Comparison of ENCODE assay signal across 8 cellular contexts in the genomic region with DNA sequence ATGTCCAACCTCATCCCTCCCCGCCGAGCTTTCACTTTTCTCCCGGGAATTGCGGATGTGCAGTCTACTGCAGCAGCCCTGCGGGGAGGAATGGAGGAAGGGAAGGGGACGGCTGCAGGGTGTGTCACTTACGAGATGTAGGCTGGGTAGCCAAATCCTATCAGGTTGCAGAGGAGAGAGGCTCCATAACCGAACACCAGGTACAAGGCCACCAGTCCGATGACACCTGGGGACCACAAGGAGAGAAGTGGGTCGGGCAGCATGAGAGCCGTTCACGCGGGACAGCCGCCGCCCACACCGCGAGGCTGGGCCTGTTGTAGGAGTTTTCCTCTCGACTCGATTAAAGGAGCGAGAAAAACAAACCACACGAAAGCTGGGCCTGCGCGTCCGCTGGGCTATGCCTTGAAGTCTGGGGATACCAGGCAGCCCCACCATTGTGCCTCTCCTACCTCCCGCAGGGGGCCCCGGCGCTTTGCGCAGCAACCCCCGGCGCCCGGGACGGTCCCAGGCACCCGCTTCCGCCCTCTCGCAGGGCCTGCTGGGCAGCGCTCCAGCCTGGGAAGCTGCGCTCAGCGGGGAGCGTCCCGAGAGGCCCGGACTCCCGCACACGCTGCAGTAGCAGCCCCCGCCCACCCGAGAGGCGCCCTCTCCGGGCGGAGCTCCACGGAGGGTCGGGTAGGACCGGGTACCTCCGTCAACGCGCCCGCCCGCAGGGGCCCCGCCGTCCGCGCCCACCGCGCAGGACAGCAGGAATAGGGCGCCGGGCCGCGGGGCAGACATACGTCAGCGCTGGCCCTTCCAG. TPM values are rescaled to one million over a fixed set of nuclear protein-coding genes. Genes with fewer than 3 reads are reported as not detected.
DNase-seq lines count a peak whose midpoint lies in the region; TF ChIP-seq lines count a peak whose summit lies in the region.

No MANE protein-coding gene starts in this region.

- in situ Hi-C loops in astrocyte of the spinal cord (cut with HindIII; ENCODE audit: low sequenced_read_pairs): no loop called here

- H3K27ac Mint-ChIP-seq in T-helper 2 cell treated with Interferon-gamma antibody and Interleukin-4, amounts not matched to agents 5 μg/mL and 100 μg/mL, for 36 hours: peak overlapping the region; percentile 74

- DNase-seq in GM12864 (ENCODE audit: low read depth) (no peak), MM.1S (peak; percentile 52), astrocyte of the spinal cord (ENCODE audit: low read depth, low spot score) (peak; percentile 69), hypothalamus (lab: John Stamatoyannopoulos, UW) (peak in 45 of 51 donors; percentile 7 to 85 (median 56)), renal cortical epithelial cell (ENCODE audit: low read depth) (peak; percentile 52), GM19240 (ENCODE audit: insufficient read length, low spot score) (no peak)
- DNase-seq in T-helper 2 cell treated with Interferon-gamma antibody and Interleukin-4, amounts not matched to agents 5 μg/mL and 100 μg/mL, for 36 hours (ENCODE audit: low spot score): peak; percentile 60

- no peak for TF ChIP-seq CTCF in GM12864 (IDR thresholded peaks at IDR 0.05; ENCODE audit: low read depth, low read length, missing control alignments)
- peak; percentile 56; the same call in 1 of the 2 replicates for TF ChIP-seq CTCF in HEK293 (tag by site-specific recombination; IDR thresholded peaks at IDR 0.05)
- no peak for TF ChIP-seq CTCF in MM.1S (IDR thresholded peaks at IDR 0.05; ENCODE audit: low read length)
- peak; percentile 5 for TF ChIP-seq CTCF in astrocyte of the spinal cord (IDR thresholded peaks at IDR 0.05; ENCODE audit: low read depth, low read length)

- peak overlapping the region; percentile 97 for H3K27ac ChIP-seq in HEK293 (ENCODE audit: extremely low read depth, low read depth, low read length)
- peak overlapping the region; percentile 80; the same call in 1 of the 2 replicates for H3K27ac ChIP-seq in MM.1S (ENCODE audit: low read length)

- no peaks in the 10 kb centered on the region for H3K27me3 Mint-ChIP-seq in T-helper 2 cell treated with Interferon-gamma antibody and Interleukin-4, amounts not matched to agents 5 μg/mL and 100 μg/mL, for 36 hours (ENCODE audit: low read depth)

- H3K36me3 Mint-ChIP-seq in T-helper 2 cell treated with Interferon-gamma antibody and Interleukin-4, amounts not matched to agents 5 μg/mL and 100 μg/mL, for 36 hours (ENCODE audit: low read depth): peaks cover 40% of the 10 kb centered on the region

- no peaks in the 10 kb centered on the region for H3K9me3 Mint-ChIP-seq in T-helper 2 cell treated with Interferon-gamma antibody and Interleukin-4, amounts not matched to agents 5 μg/mL and 100 μg/mL, for 36 hours

- H3K9me3 ChIP-seq in HEK293 (ENCODE audit: control insufficient read depth, insufficient read depth, low read depth, low read length): no peaks in the 10 kb centered on the region
- H3K9me3 ChIP-seq in MM.1S (replicated peaks; ENCODE audit: insufficient read depth, low read length): no peaks in the 10 kb centered on the region

- CTCF ChIA-PET in HEK293 (lab: Yijun Ruan, JAX): interaction anchor here (0.6 to 1.2 kb wide), 13 partner anchors 13 to 1145 kb away, joined by 3 to 6 read pairs (median 4); no protein-coding TSS in a partner anchor

- peak overlapping the region; percentile 88 for H3K4me2 ChIP-seq in MM.1S (ENCODE audit: low read depth, low read length)

- POLR2A ChIA-PET in HEK293 (lab: Yijun Ruan, JAX): interaction anchor here (0.5 to 2.5 kb wide), 14 partner anchors 9 to 745 kb away, joined by 3 to 21 read pairs (median 4); a partner anchor contains a TSS

- peak overlapping the region; percentile 92 for H3K4me3 Mint-ChIP-seq in T-helper 2 cell treated with Interferon-gamma antibody and Interleukin-4, amounts not matched to agents 5 μg/mL and 100 μg/mL, for 36 hours

- H3F3A ChIP-seq in MM.1S (ENCODE audit: insufficient read depth, low read length): peaks cover 29% of the 10 kb centered on the region

- no peaks in the 10 kb centered on the region for H3K27me3 ChIP-seq in MM.1S (replicated peaks; ENCODE audit: insufficient read depth, low read length)

- H3K4me1 ChIP-seq in HEK293 (ENCODE audit: control insufficient read depth, insufficient read depth, low read length) (no peaks in the 10 kb centered on the region), MM.1S (ENCODE audit: low read length) (peaks cover 45% of the 10 kb centered on the region)

- no peaks in the 10 kb centered on the region for H3K9me2 ChIP-seq in MM.1S (replicated peaks; ENCODE audit: insufficient read depth, low read length)

- H4K20me1 ChIP-seq in MM.1S (ENCODE audit: insufficient read depth, low read length): no peaks in the 10 kb centered on the region

- peak overlapping the region; percentile 91 for H2AFZ ChIP-seq in MM.1S (ENCODE audit: low read length)

- H3K4me3 ChIP-seq in GM12864 (ENCODE audit: low read depth, low read length) (peak overlapping the region; percentile 99), HEK293 (ENCODE audit: low read depth, low read length) (peak overlapping the region; percentile 97), MM.1S (ENCODE audit: low read length) (peak overlapping the region; percentile 99), astrocyte of the spinal cord (ENCODE audit: low read depth, low read length) (peak overlapping the region; percentile 82)

- peaks cover 63% of the 10 kb centered on the region for H3K4me1 Mint-ChIP-seq in T-helper 2 cell treated with Interferon-gamma antibody and Interleukin-4, amounts not matched to agents 5 μg/mL and 100 μg/mL, for 36 hours (ENCODE audit: low read depth)

- peaks cover 60% of the 10 kb centered on the region for H3K79me2 ChIP-seq in MM.1S (ENCODE audit: low read length)

- peak overlapping the region; percentile 90 for H3K9ac ChIP-seq in MM.1S (ENCODE audit: low read length)

- H3K36me3 ChIP-seq in HEK293 (ENCODE audit: control insufficient read depth in 2 of 2, insufficient read depth in 1 of 2, low read length in 2 of 2): peaks cover 5 to 40% of the 10 kb centered on the region in 2 experiments
- 0 out of 2 replicates have a peak, but pooled peaks cover 3% of the 10 kb centered on the region for H3K36me3 ChIP-seq in MM.1S (replicated peaks; ENCODE audit: insufficient read depth, low read length)

TF ChIP-seq in HEK293, 187 proteins besides CTCF, POLR2A, EP300 and RAD21 (continues in another document):
- peak; percentile 51; the same call in 1 of the 2 replicates for TF ChIP-seq ZSCAN30 (tag by site-specific recombination; IDR thresholded peaks at IDR 0.05)
- TF ChIP-seq ZNF776 (tag by site-specific recombination; IDR thresholded peaks at IDR 0.05; ENCODE audit: borderline replicate concordance): no peak
- TF ChIP-seq, protein P1, sequence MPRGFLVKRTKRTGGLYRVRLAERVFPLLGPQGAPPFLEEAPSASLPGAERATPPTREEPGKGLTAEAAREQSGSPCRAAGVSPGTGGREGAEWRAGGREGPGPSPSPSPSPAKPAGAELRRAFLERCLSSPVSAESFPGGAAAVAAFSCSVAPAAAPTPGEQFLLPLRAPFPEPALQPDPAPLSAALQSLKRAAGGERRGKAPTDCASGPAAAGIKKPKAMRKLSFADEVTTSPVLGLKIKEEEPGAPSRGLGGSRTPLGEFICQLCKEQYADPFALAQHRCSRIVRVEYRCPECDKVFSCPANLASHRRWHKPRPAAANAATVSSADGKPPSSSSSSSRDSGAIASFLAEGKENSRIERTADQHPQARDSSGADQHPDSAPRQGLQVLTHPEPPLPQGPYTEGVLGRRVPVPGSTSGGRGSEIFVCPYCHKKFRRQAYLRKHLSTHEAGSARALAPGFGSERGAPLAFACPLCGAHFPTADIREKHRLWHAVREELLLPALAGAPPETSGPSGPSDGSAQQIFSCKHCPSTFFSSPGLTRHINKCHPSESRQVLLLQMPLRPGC (tag by site-specific recombination; IDR thresholded peaks at IDR 0.05): no peak
- no peak for TF ChIP-seq ZNF140 (tag by site-specific recombination; IDR thresholded peaks at IDR 0.05)
- TF ChIP-seq FEZF1 (tag by site-specific recombination; IDR thresholded peaks at IDR 0.05): no peak
- TF ChIP-seq, protein P2, sequence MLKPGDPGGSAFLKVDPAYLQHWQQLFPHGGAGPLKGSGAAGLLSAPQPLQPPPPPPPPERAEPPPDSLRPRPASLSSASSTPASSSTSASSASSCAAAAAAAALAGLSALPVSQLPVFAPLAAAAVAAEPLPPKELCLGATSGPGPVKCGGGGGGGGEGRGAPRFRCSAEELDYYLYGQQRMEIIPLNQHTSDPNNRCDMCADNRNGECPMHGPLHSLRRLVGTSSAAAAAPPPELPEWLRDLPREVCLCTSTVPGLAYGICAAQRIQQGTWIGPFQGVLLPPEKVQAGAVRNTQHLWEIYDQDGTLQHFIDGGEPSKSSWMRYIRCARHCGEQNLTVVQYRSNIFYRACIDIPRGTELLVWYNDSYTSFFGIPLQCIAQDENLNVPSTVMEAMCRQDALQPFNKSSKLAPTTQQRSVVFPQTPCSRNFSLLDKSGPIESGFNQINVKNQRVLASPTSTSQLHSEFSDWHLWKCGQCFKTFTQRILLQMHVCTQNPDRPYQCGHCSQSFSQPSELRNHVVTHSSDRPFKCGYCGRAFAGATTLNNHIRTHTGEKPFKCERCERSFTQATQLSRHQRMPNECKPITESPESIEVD (tag by site-specific recombination; IDR thresholded peaks at IDR 0.05): no peak
- no peak for TF ChIP-seq ZNF416 (tag by site-specific recombination; IDR thresholded peaks at IDR 0.05)
- no peak for TF ChIP-seq ZNF624 (tag by site-specific recombination; IDR thresholded peaks at IDR 0.05)
- no peak for TF ChIP-seq ZNF596 (tag by site-specific recombination; IDR thresholded peaks at IDR 0.05)
- no peak for TF ChIP-seq ZNF132 (tag by site-specific recombination; IDR thresholded peaks at IDR 0.05; ENCODE audit: borderline replicate concordance)
- no peak for TF ChIP-seq GFI1B (tag by site-specific recombination; IDR thresholded peaks at IDR 0.05)
- TF ChIP-seq ZNF843 (tag by site-specific recombination; IDR thresholded peaks at IDR 0.05): no peak
- TF ChIP-seq ZNF10 (tag by site-specific recombination; IDR thresholded peaks at IDR 0.05): no peak
- no peak for TF ChIP-seq ZFP69B (tag by site-specific recombination; IDR thresholded peaks at IDR 0.05)
- TF ChIP-seq ZFP3 (tag by site-specific recombination; IDR thresholded peaks at IDR 0.05; ENCODE audit: low read depth): peak; percentile 55; the same call in 1 of the 2 replicates
- TF ChIP-seq GLIS1 (tag by site-specific recombination; IDR thresholded peaks at IDR 0.05): peak; percentile 85

RNA-seq across cellular contexts. Expression of a gene that starts 0.8 kb away (rescaled TPM):
- 52.6 and 94.5 TPM in 2 replicates for total RNA-seq in renal cortical epithelial cell

RNA-seq across cellular contexts. Expression of a gene that starts 55.4 kb away (rescaled TPM):
- 48.8 and 101 TPM in 2 replicates for total RNA-seq in renal cortical epithelial cell

Comparison
In these comparisons a context has a peak if more than half of its experiments do, and no peak if none do; other contexts are left out.
1. DNase-seq: peak in MM.1S (single experiment), T-helper 2 cell treated with Interferon-gamma antibody and Interleukin-4, amounts not matched to agents 5 μg/mL and 100 μg/mL, for 36 hours (single experiment), astrocyte of the spinal cord (single experiment), hypothalamus (45 of 51) and renal cortical epithelial cell (single experiment); none in GM12864 (single experiment) and GM19240 (single experiment).
2. CTCF ChIP-seq: peak in HEK293 (single experiment) and astrocyte of the spinal cord (single experiment); none in GM12864 (single experiment) and MM.1S (single experiment).
3. Peak in every context shown above with its lines, with median percentiles within 50 percentile points of each other: H3K4me3 ChIP-seq.